8 cellular contexts compared by ENCODE assay signal in the genomic region with DNA sequence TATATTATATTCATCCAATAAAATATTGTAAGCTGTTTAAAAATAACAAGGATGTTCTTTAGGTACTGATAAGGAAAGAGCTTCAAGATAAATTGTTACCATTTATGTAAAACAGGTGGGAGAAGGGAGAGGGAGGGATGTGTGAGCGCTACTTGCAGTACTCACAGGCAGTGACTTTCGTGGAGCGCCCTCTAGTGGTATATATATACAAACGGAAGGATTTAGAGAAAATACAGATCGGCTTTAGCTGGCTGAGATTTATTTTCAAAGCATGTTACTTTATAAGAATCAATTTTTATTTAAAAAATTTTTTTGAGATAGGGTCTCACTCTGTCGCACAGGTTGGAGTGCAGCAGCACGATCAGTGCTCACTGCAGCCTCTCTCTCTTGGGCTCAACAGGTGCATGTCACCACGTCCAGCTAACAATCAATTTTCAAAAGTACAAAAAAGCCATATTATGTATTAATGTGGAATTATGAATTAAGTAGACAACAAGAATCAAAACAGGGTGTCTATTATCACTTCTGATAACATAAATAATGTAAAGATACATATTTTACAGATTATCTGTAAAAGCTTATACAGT. TPM values are rescaled to one million over a fixed set of nuclear protein-coding genes. Genes with fewer than 3 reads are reported as not detected.
A peak's percentile ranks its signal among the peaks of the same experiment; 100 is the strongest.
DNase-seq lines count a peak whose midpoint lies in the region; ATAC-seq and TF ChIP-seq lines count a peak whose summit lies in the region.

No MANE protein-coding gene starts in this region.

- H3K4me3 Mint-ChIP-seq in T-cell = no peak overlapping the region

- H3K27ac ChIP-seq in 22Rv1 (no peak overlapping the region), dorsolateral prefrontal cortex (peak overlapping the region; percentile 71 to 100 (median 98))

- no peak for ATAC-seq in T-cell (replicated peaks in 1 of 4)
- ATAC-seq in HG03520 (IDR thresholded peaks at IDR 0.05; ENCODE audit: unreplicated experiment) = no peak
- ATAC-seq in GM18867 (IDR thresholded peaks at IDR 0.05; ENCODE audit: unreplicated experiment) = no peak

- H3K4me1 Mint-ChIP-seq in T-cell = peaks cover 10 to 17% (median 13%) of the 10 kb centered on the region in 3 donors

- peaks cover 16 to 26% of the 10 kb centered on the region in 2 donors for H3K27me3 Mint-ChIP-seq in T-cell

- CTCF ChIA-PET in T-cell (lab: Charles Lee) = interaction anchor here (0.6 to 2.9 kb wide), 34 partner anchors 8 to 1448 kb away, joined by 3 to 25 read pairs (median 4); partner anchors contain the start of gene TRIM26 (in 1 of the 2)

- H3K4me3 ChIP-seq in dorsolateral prefrontal cortex = peak overlapping the region in 44 of 59 donors; percentile 1 to 54 (median 30)

- DNase-seq in GDM1 (lab: John Stamatoyannopoulos, UW) = peak; percentile 17
- peak; percentile 50 to 64 for DNase-seq in NCI-H1930 (lab: John Stamatoyannopoulos, UW)
- DNase-seq in T-cell = peak in 20 of 34 experiments; percentile 13 to 60 (median 32)
- peak in 3 of 10 donors; percentile 45 to 69 (median 57) for DNase-seq in dorsolateral prefrontal cortex
- peak; percentile 70 for DNase-seq in myocyte (ENCODE audit: low read depth)

- no peak overlapping the region for H3K27ac Mint-ChIP-seq in T-cell

- POLR2A ChIA-PET in T-cell (lab: Charles Lee) = no interaction called here

- intact Hi-C loops in dorsolateral prefrontal cortex (cut with DNase I) = loop anchor here in 1 of 2 donors (10.0 kb wide), 1 partner anchor 411 kb away; the partner anchor contains the start of genes POLR1H and PPP1R11

- H3K27me3 ChIP-seq in dorsolateral prefrontal cortex = peaks cover 0 to 7% (median 0%) of the 10 kb centered on the region in 45 donors

- no peaks in the 10 kb centered on the region for H3K36me3 Mint-ChIP-seq in T-cell

- TF ChIP-seq CTCF in 22Rv1 (IDR thresholded peaks at IDR 0.05) (peak; percentile 94), dorsolateral prefrontal cortex (IDR thresholded peaks at IDR 0.05 in 54 of 56, conservative IDR thresholded peaks at IDR 0.05 in 2 of 56; ENCODE audit: low read depth in 1 of 56, partially characterized antibody in 56 of 56) (peak; percentile 68 to 96 (median 85))

- no peaks in the 10 kb centered on the region for H3K9me3 Mint-ChIP-seq in T-cell

RNA-seq across cellular contexts. Expression of gene MOG, which starts 3.3 kb away (rescaled TPM):
- total RNA-seq in T-cell (not detected), dorsolateral prefrontal cortex (100 to 1,000 TPM in 93 of 120 experiments, 10 to 100 TPM in 27; 23.2 to 788 (median 170) TPM), myocyte (not detected in 2 replicates)
- not detected for polyA plus RNA-seq in myocyte (2012)

RNA-seq across cellular contexts. Expression of gene GABBR1, which starts 20.6 kb away (rescaled TPM):
- 10 to 100 TPM; 48.0 to 82.7 (median 74.8) TPM for total RNA-seq in T-cell
- 100 to 1,000 TPM; 180 to 458 (median 348) TPM for total RNA-seq in dorsolateral prefrontal cortex
- total RNA-seq in myocyte = 5.7 and 7.8 TPM in 2 replicates
- 21.4 TPM for polyA plus RNA-seq in myocyte (2012)

RNA-seq across cellular contexts. Expression of gene ZFP57, which starts 27.4 kb away (rescaled TPM):
- total RNA-seq in T-cell = 1 to 10 TPM in 1 of 5 donors, not detected in 4; 1.0 TPM
- under 1 TPM in 16 of 120 experiments, not detected in 104; 0.24 to 0.82 (median 0.47) TPM for total RNA-seq in dorsolateral prefrontal cortex
- total RNA-seq in myocyte = not detected in 2 replicates
- not detected for polyA plus RNA-seq in myocyte (2012)

Comparison
In these comparisons a context has a peak if more than half of its experiments do, and no peak if none do; other contexts are left out.
1. RNA of gene MOG, which starts 3.3 kb away (total RNA-seq): 23.2 to 788 TPM in dorsolateral prefrontal cortex; not detected in T-cell and not detected in myocyte; every median in the first group is over 10 times any median in the second.